ENCODE assay signal across 25 cellular contexts in the genomic region with DNA sequence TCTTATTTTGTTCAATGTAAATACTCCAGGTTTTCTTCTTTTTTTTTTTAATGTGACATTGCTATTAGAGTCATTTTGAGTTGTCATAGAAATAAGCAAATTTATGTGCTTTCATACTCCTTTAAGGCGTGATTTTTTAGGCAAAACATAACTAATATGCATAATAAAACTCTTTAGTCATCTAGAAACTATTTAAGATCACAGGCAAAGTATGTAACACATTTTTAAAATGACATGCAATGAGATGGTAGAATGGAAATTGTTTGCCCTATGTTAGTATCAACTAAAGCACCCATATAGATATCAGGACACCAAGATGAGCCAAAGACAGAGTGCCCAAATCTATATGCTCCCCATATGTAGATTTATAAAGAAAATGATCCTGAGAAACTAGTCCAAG. TPM values are rescaled to one million over a fixed set of nuclear protein-coding genes. Genes with fewer than 3 reads are reported as not detected.
"Had no signal": no experiment of that assay in that cellular context is flagged by ENCODE, and none has a peak within 500 bp of the region (broad histone marks: within the 10 kb centered on the region; RNA-seq: fewer than 3 reads in every experiment).

No MANE protein-coding gene starts in this region.

- H3K9me3 ChIP-seq: MG63, Peyer's patch, SJSA1 had no signal

- H3K27ac ChIP-seq: Peyer's patch, SJSA1 had no signal

- DNase-seq: activated B cell treated with CpG ODN at 0.5 μM for 24 hours; activated CD4-positive, alpha-beta T cell treated with anti-CD3 and anti-CD28 coated beads for 1 hour; activated CD4-positive, alpha-beta T cell treated with anti-CD3 and anti-CD28 coated beads, Interleukin-2, amount 10 ng/mL, durations not matched to agents 24 days and 14 days; activated CD4-positive, alpha-beta T cell treated with anti-CD3 and anti-CD28 coated beads, Interleukin-2, amount 50 U/mL, for 48 hours; activated CD8-positive, alpha-beta memory T cell treated with anti-CD3 and anti-CD28 coated beads for 24 hours; activated gamma-delta T cell treated with Interleukin-2 at 50 U/mL for 16 hours; activated naive CD4-positive, alpha-beta T cell treated with anti-CD3 and anti-CD28 coated beads, Interleukin-2, amount 10 ng/mL, durations not matched to agents 7 days and 5 days; activated naive CD8-positive, alpha-beta T cell treated with anti-CD3 and anti-CD28 coated beads for 36 hours; activated T-cell treated with anti-CD3 and anti-CD28 coated beads, Interleukin-2, amount 50 U/mL, for 48 hours; cerebellar nuclear complex; Kasumi-1; MG63; MV-4-11; NCI-H1092 treated with DMSO at 0.1 percent for 48 hours; NCI-H1436; NCI-H1694 treated with DMSO at 0.1 percent for 48 hours; NCI-H2081; NCI-H510A treated with DMSO at 0.1 percent for 48 hours; NCI-H69; Peyer's patch; SHP77; T-helper 17 cell; T-helper 9 cell had no signal

- H3K27me3 ChIP-seq: MG63, Peyer's patch, SJSA1 had no signal

- H3K4me3 ChIP-seq: MG63, Peyer's patch, SJSA1 had no signal

- H3K36me3 ChIP-seq: MG63, Peyer's patch, SJSA1 had no signal

- H3K4me1 ChIP-seq: Peyer's patch, SJSA1 had no signal

RNA-seq across cellular contexts. Expression of a gene that starts 41.5 kb away (rescaled TPM):
- total RNA-seq: activated B cell treated with CpG ODN at 0.5 μM for 24 hours; activated CD4-positive, alpha-beta T cell treated with anti-CD3 and anti-CD28 coated beads, Interleukin-2, amount 10 ng/mL, durations not matched to agents 24 days and 14 days; activated naive CD8-positive, alpha-beta T cell treated with anti-CD3 and anti-CD28 coated beads for 36 hours; activated T-helper 2 cell treated with anti-CD3 and anti-CD28 coated beads, Interferon-gamma antibody, Interleukin-2, Interleukin-4, amounts not matched to agents 10 μg/mL and 5 μg/mL and 100 μg/mL, durations not matched to agents 14 hours and 24 hours and 36 hours had no signal
